In the genomic region with DNA sequence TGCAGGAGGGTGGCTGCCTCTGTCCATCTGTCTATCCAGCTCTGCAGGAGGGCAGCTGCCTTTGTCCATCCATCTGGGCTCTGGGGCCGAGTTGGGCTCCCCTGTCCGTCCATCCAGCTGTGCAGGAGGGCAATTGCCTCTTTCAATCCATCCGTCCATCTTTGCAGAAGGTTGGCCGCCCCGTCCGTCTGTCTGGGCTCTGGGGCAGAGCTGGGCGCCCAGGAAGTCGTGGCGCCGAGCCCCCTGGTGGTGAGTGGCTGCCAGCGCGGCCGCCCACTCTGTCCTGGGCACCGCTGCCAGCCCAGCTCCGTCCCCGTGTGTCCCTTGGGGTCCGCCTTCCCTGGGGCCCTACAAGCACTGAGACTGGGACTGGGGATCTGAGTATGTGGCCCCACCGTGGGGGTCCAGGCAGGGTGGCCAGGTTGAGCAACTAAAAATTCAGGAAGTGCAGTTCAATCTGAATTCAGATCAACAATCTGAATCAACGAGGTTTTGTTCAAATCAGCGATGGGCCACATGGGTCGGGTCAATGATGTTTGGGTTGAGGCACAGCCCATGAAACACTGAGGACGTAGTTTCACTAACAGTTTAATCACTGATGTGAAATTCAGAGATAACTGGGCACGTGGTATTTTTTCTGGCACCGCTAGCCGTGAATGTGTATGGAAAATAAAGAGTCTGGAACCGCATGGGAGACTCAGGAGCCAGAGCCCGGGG, we compare ENCODE assay signal across 8 cellular contexts.
DNase-seq lines count a peak whose midpoint lies in the region; ATAC-seq and TF ChIP-seq lines count a peak whose summit lies in the region.

No MANE protein-coding gene starts in this region.

- no peak overlapping the region for H3K9ac ChIP-seq in smooth muscle cell (ENCODE audit: low read depth)

- peaks cover 6% of the 10 kb centered on the region for H3K9me3 ChIP-seq in smooth muscle cell (replicated peaks; ENCODE audit: low read depth)

- H3K4me1 Mint-ChIP-seq in HFFc6 (ENCODE audit: low read depth) = no peaks in the 10 kb centered on the region
- H3K4me1 Mint-ChIP-seq in WTC11 = no peaks in the 10 kb centered on the region
- H3K4me1 Mint-ChIP-seq in endothelial cell (ENCODE audit: unreplicated experiment) = no peaks in the 10 kb centered on the region

- H3K27ac Mint-ChIP-seq in HFFc6 (no peak overlapping the region), WTC11 (no peak overlapping the region), endothelial cell (ENCODE audit: unreplicated experiment) (no peak overlapping the region)

- H3K4me3 ChIP-seq in smooth muscle cell = no peak overlapping the region

- POLR2A ChIA-PET in WTC11 (lab: Charles Lee) = no interaction called here

- H3K27me3 ChIP-seq in smooth muscle cell (ENCODE audit: low read depth) = no peaks in the 10 kb centered on the region

- H3K9me3 Mint-ChIP-seq in HFFc6 (peaks cover 64% of the 10 kb centered on the region), WTC11 (peaks cover 8% of the 10 kb centered on the region; the same call in 1 of the 2 replicates), endothelial cell (ENCODE audit: unreplicated experiment) (peaks cover 4% of the 10 kb centered on the region)

- no peaks in the 10 kb centered on the region for H3F3A ChIP-seq in smooth muscle cell (ENCODE audit: low read depth)

- 87% methylated on average over 27 of the region's 27 CpGs for WGBS in smooth muscle cell (ENCODE audit: low lambda C conversion rate)

- H3K4me2 ChIP-seq in smooth muscle cell = no peak overlapping the region

- H4K20me1 ChIP-seq in smooth muscle cell (ENCODE audit: low read depth) = no peaks in the 10 kb centered on the region

- H2AFZ ChIP-seq in smooth muscle cell (ENCODE audit: low read depth) = no peak overlapping the region

- H3K79me2 ChIP-seq in smooth muscle cell (ENCODE audit: low read depth) = no peaks in the 10 kb centered on the region

- H3K27ac ChIP-seq in smooth muscle cell (ENCODE audit: low read depth) = no peak overlapping the region

- H3K4me1 ChIP-seq in smooth muscle cell (ENCODE audit: low read depth) = no peaks in the 10 kb centered on the region

- peak; percentile 35 for TF ChIP-seq CTCF in HFFc6 (IDR thresholded peaks at IDR 0.05)
- peak; percentile 61 for TF ChIP-seq CTCF in WTC11 (IDR thresholded peaks at IDR 0.05)
- TF ChIP-seq CTCF in endothelial cell (IDR thresholded peaks at IDR 0.05; ENCODE audit: unreplicated experiment) = peak; percentile 42
- no peak for TF ChIP-seq CTCF in smooth muscle cell (IDR thresholded peaks at IDR 0.05; ENCODE audit: borderline replicate concordance, insufficient read depth, poor library complexity, severe bottlenecking)

- CTCF ChIA-PET in WTC11 (lab: Charles Lee) = interaction anchor here (0.6 to 1.6 kb wide), 10 partner anchors 8 to 549 kb away, joined by 3 to 5 read pairs (median 3); a partner anchor contains a TSS

- peaks cover 3% of the 10 kb centered on the region; the same call in 1 of the 2 replicates for H3K27me3 Mint-ChIP-seq in HFFc6 (ENCODE audit: insufficient read depth)
- no peaks in the 10 kb centered on the region for H3K27me3 Mint-ChIP-seq in WTC11 (ENCODE audit: low read depth)
- peaks cover 13% of the 10 kb centered on the region for H3K27me3 Mint-ChIP-seq in endothelial cell (ENCODE audit: unreplicated experiment)

- H3K4me3 Mint-ChIP-seq in HFFc6 (no peak overlapping the region), WTC11 (no peak overlapping the region), endothelial cell (ENCODE audit: unreplicated experiment) (no peak overlapping the region)

- H3K36me3 Mint-ChIP-seq in HFFc6 (ENCODE audit: low read depth) (peaks cover 9% of the 10 kb centered on the region; the same call in 1 of the 2 replicates), WTC11 (peaks cover 27% of the 10 kb centered on the region), endothelial cell (ENCODE audit: low read depth, unreplicated experiment) (no peaks in the 10 kb centered on the region)

- DNase-seq in HFFc6 (no peak), WTC11 (ENCODE audit: low spot score) (no peak), endothelial cell (ENCODE audit: low spot score) (no peak), smooth muscle cell (lab: John Stamatoyannopoulos, UW; ENCODE audit: unreplicated experiment) (no peak), GF-D8 (lab: John Stamatoyannopoulos, UW) (no peak), cerebellar cortex (ENCODE audit: low spot score) (no peak), putamen (ENCODE audit: low spot score) (no peak)
- peak in 2 of 3 donors; percentile 15 to 43 for DNase-seq in stimulated activated CD4-positive, alpha-beta T cell treated with anti-CD3 and anti-CD28 coated beads, TNF-alpha, amount 100 ng/mL, for 48 hours (ENCODE audit: low read depth in 3 of 3)

- ATAC-seq in WTC11 = peak; percentile 46; the same call in 1 of the 2 replicates

- no peaks in the 10 kb centered on the region for H3K36me3 ChIP-seq in smooth muscle cell (ENCODE audit: low read depth)

TF ChIP-seq in WTC11, 78 proteins besides CTCF, POLR2A, EP300 and RAD21:
- TF ChIP-seq NFATC4 (CRISPR knock-in tag; IDR thresholded peaks at IDR 0.05) (no peak), CREB1 (CRISPR knock-in tag; IDR thresholded peaks at IDR 0.05) (no peak), PRRX2 (CRISPR knock-in tag; IDR thresholded peaks at IDR 0.05) (no peak), SMAD4 (CRISPR knock-in tag; IDR thresholded peaks at IDR 0.05) (no peak), NR2C2 (CRISPR knock-in tag; IDR thresholded peaks at IDR 0.05) (no peak), NR3C1 (CRISPR knock-in tag; conservative IDR thresholded peaks at IDR 0.05; ENCODE audit: low read depth) (no peak), CREM (CRISPR knock-in tag; IDR thresholded peaks at IDR 0.05) (no peak)
- TF ChIP-seq, protein P1, sequence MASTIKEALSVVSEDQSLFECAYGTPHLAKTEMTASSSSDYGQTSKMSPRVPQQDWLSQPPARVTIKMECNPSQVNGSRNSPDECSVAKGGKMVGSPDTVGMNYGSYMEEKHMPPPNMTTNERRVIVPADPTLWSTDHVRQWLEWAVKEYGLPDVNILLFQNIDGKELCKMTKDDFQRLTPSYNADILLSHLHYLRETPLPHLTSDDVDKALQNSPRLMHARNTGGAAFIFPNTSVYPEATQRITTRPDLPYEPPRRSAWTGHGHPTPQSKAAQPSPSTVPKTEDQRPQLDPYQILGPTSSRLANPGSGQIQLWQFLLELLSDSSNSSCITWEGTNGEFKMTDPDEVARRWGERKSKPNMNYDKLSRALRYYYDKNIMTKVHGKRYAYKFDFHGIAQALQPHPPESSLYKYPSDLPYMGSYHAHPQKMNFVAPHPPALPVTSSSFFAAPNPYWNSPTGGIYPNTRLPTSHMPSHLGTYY (CRISPR knock-in tag; IDR thresholded peaks at IDR 0.05) = no peak
- TF ChIP-seq, protein P2, sequence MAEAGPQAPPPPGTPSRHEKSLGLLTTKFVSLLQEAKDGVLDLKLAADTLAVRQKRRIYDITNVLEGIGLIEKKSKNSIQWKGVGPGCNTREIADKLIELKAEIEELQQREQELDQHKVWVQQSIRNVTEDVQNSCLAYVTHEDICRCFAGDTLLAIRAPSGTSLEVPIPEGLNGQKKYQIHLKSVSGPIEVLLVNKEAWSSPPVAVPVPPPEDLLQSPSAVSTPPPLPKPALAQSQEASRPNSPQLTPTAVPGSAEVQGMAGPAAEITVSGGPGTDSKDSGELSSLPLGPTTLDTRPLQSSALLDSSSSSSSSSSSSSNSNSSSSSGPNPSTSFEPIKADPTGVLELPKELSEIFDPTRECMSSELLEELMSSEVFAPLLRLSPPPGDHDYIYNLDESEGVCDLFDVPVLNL (CRISPR knock-in tag; IDR thresholded peaks at IDR 0.05; ENCODE audit: borderline replicate concordance, low read depth) = no peak
- TF ChIP-seq, protein P3, sequence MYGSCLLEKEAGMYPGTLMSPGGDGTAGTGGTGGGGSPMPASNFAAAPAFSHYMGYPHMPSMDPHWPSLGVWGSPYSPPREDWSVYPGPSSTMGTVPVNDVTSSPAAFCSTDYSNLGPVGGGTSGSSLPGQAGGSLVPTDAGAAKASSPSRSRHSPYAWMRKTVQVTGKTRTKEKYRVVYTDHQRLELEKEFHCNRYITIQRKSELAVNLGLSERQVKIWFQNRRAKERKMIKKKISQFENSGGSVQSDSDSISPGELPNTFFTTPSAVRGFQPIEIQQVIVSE (CRISPR knock-in tag; IDR thresholded peaks at IDR 0.05; ENCODE audit: borderline replicate concordance) = no peak
- TF ChIP-seq, protein P4, sequence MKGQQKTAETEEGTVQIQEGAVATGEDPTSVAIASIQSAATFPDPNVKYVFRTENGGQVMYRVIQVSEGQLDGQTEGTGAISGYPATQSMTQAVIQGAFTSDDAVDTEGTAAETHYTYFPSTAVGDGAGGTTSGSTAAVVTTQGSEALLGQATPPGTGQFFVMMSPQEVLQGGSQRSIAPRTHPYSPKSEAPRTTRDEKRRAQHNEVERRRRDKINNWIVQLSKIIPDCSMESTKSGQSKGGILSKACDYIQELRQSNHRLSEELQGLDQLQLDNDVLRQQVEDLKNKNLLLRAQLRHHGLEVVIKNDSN (CRISPR knock-in tag; IDR thresholded peaks at IDR 0.05) = no peak

Comparison
In these comparisons a context has a peak if more than half of its experiments do, and no peak if none do; other contexts are left out.
1. DNase-seq: peak in stimulated activated CD4-positive, alpha-beta T cell treated with anti-CD3 and anti-CD28 coated beads, TNF-alpha, amount 100 ng/mL, for 48 hours (2 of 3); none in HFFc6 (single experiment), WTC11 (single experiment), endothelial cell (single experiment), smooth muscle cell (single experiment), GF-D8 (single experiment), cerebellar cortex (single experiment) and putamen (single experiment).